In the genomic region with DNA sequence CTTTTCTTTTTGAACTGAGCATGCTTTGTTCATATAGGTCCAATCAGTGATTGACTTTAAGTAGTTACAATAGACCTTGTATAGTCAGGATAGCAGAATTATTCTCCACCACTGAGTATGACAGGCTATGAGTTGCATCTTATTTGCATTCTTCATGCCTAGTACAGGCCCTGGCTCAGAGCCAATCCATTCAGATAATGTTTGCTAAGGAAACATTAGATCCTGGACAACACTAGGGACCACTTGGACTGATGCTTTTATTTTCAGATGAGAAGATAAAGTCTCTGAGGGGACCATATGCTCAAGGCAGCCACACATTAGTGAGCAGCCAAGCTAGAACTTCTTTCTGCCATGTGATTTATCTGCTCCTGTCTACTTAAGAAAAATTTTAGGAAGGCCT, we compare ENCODE assay signal across 15 cellular contexts.
DNase-seq lines count a peak whose midpoint lies in the region; ATAC-seq and TF ChIP-seq lines count a peak whose summit lies in the region.
"Had no signal": no experiment of that assay in that cellular context is flagged by ENCODE, and none has a peak within 500 bp of the region (broad histone marks: within the 10 kb centered on the region; RNA-seq: fewer than 3 reads in every experiment).

No MANE protein-coding gene starts in this region.

- peak; percentile 51 for DNase-seq in COR-L47 (lab: John Stamatoyannopoulos, UW)
- peak; percentile 48 for DNase-seq in GM23248
- DNase-seq in PC-3: peak; percentile 56
- DNase-seq in fibroblast of pulmonary artery (ENCODE audit: low read depth): peak; percentile 60
- DNase-seq in activated CD8-positive, alpha-beta T cell treated with anti-CD3 and anti-CD28 coated beads for 36 hours: no peak
- no peak for DNase-seq in cerebellar nuclear complex (lab: John Stamatoyannopoulos, UW)
- DNase-seq in central memory CD4-positive, alpha-beta T cell: no peak
- no peak for DNase-seq in progenitor cell of endocrine pancreas (ENCODE audit: low spot score, unreplicated experiment)
- DNase-seq: activated CD4-positive, alpha-beta T cell treated with anti-CD3 and anti-CD28 coated beads for 48 hours; activated T-cell treated with anti-CD3 and anti-CD28 coated beads, Interleukin-2, amount 50 U/mL, for 48 hours; effector CD4-positive, alpha-beta T cell; natural killer cell; right cardiac atrium; stomach had no signal

- H3K4me2 ChIP-seq in GM23248 (ENCODE audit: unreplicated experiment) (no peak overlapping the region), PC-3 (ENCODE audit: low read length) (no peak overlapping the region)
- H3K4me2 ChIP-seq: BLaER1 had no signal

- H3K4me3 Mint-ChIP-seq in activated CD8-positive, alpha-beta T cell treated with anti-CD3 and anti-CD28 coated beads for 36 hours: no peak overlapping the region
- no peak overlapping the region for H3K4me3 Mint-ChIP-seq in progenitor cell of endocrine pancreas (ENCODE audit: low read depth)
- H3K4me3 Mint-ChIP-seq: natural killer cell had no signal

- H3K4me1 ChIP-seq in GM23248 (ENCODE audit: insufficient read depth) (peaks cover 5% of the 10 kb centered on the region), PC-3 (ENCODE audit: insufficient read depth, low read length) (no peaks in the 10 kb centered on the region)
- H3K4me1 ChIP-seq: BLaER1 had no signal

- intact Hi-C loops in PC-3 (cut with micrococcal nuclease): no loop called here
- intact Hi-C loops in activated CD8-positive, alpha-beta T cell treated with anti-CD3 and anti-CD28 coated beads for 36 hours (cut with micrococcal nuclease): no loop called here

- H3K9me3 ChIP-seq in GM23248 (ENCODE audit: low read depth) (no peaks in the 10 kb centered on the region), PC-3 (ENCODE audit: low read length) (no peaks in the 10 kb centered on the region)
- H3K9me3 ChIP-seq: BLaER1, stomach had no signal

- no peak overlapping the region for H3K9ac ChIP-seq in GM23248
- no peak overlapping the region for H3K9ac ChIP-seq in PC-3 (ENCODE audit: low read length)
- H3K9ac ChIP-seq: BLaER1 had no signal

- POLR2A ChIA-PET in PC-3 (lab: Charles Lee; ENCODE audit: unreplicated experiment): no interaction called here
- POLR2A ChIA-PET in activated CD8-positive, alpha-beta T cell treated with anti-CD3 and anti-CD28 coated beads for 36 hours (lab: Charles Lee): no interaction called here

- H3K79me2 ChIP-seq in GM23248 (ENCODE audit: insufficient read depth) (peaks cover 39% of the 10 kb centered on the region), PC-3 (ENCODE audit: low read length) (no peaks in the 10 kb centered on the region)

- TF ChIP-seq CTCF in PC-3 (conservative IDR thresholded peaks at IDR 0.05; ENCODE audit: low read depth, low read length): no peak
- no peak for TF ChIP-seq CTCF in fibroblast of pulmonary artery (IDR thresholded peaks at IDR 0.05; ENCODE audit: low read length, missing control alignments)
- no peak for TF ChIP-seq CTCF in activated CD8-positive, alpha-beta T cell treated with anti-CD3 and anti-CD28 coated beads for 36 hours (IDR thresholded peaks at IDR 0.05)
- no peak for TF ChIP-seq CTCF in progenitor cell of endocrine pancreas (IDR thresholded peaks at IDR 0.05; ENCODE audit: unreplicated experiment)

- H4K20me1 ChIP-seq in GM23248 (ENCODE audit: insufficient read depth) (no peaks in the 10 kb centered on the region), PC-3 (ENCODE audit: low read length) (no peaks in the 10 kb centered on the region)
- H4K20me1 ChIP-seq: BLaER1 had no signal

- in situ Hi-C loops in GM23248 (cut with MboI): no loop called here

- BruUV-seq in PC-3 (replicated peaks; lab: Mats Ljungman, UMichigan): no TSS peak

- no peaks in the 10 kb centered on the region for H3K36me3 Mint-ChIP-seq in activated CD8-positive, alpha-beta T cell treated with anti-CD3 and anti-CD28 coated beads for 36 hours (ENCODE audit: low read depth)
- H3K36me3 Mint-ChIP-seq in progenitor cell of endocrine pancreas (ENCODE audit: insufficient read depth): no peaks in the 10 kb centered on the region
- H3K36me3 Mint-ChIP-seq: natural killer cell had no signal

- H2AFZ ChIP-seq in GM23248 (no peak overlapping the region), PC-3 (ENCODE audit: low read length) (no peak overlapping the region)

- no peaks in the 10 kb centered on the region for H3K36me3 ChIP-seq in GM23248 (ENCODE audit: low read depth)
- H3K36me3 ChIP-seq in PC-3 (ENCODE audit: low read depth, low read length): no peaks in the 10 kb centered on the region
- H3K36me3 ChIP-seq: BLaER1 had no signal

- H3K4me1 Mint-ChIP-seq in activated CD8-positive, alpha-beta T cell treated with anti-CD3 and anti-CD28 coated beads for 36 hours (ENCODE audit: low read depth): peaks cover 5% of the 10 kb centered on the region
- H3K4me1 Mint-ChIP-seq in progenitor cell of endocrine pancreas (ENCODE audit: low read depth): no peaks in the 10 kb centered on the region
- H3K4me1 Mint-ChIP-seq: natural killer cell had no signal

- H3K4me3 ChIP-seq in GM23248 (no peak overlapping the region), PC-3 (ENCODE audit: low read length) (no peak overlapping the region), fibroblast of pulmonary artery (replicated peaks; ENCODE audit: low read depth, low read length) (no peak overlapping the region)
- H3K4me3 ChIP-seq: BLaER1, stomach had no signal

- ATAC-seq in PC-3: peak; percentile 33; the same call in 1 of the 2 replicates
- ATAC-seq in activated CD8-positive, alpha-beta T cell treated with anti-CD3 and anti-CD28 coated beads for 36 hours: no peak
- ATAC-seq: natural killer cell, right cardiac atrium had no signal

- no peaks in the 10 kb centered on the region for H3K9me3 Mint-ChIP-seq in activated CD8-positive, alpha-beta T cell treated with anti-CD3 and anti-CD28 coated beads for 36 hours
- no peaks in the 10 kb centered on the region for H3K9me3 Mint-ChIP-seq in progenitor cell of endocrine pancreas (ENCODE audit: low read depth)

- H3F3A ChIP-seq in GM23248 (ENCODE audit: insufficient read depth) (peaks cover 21% of the 10 kb centered on the region; the same call in 1 of the 2 replicates), PC-3 (ENCODE audit: low read length, unreplicated experiment) (no peaks in the 10 kb centered on the region)

- CTCF ChIA-PET in PC-3 (lab: Charles Lee): no interaction called here
- CTCF ChIA-PET in activated CD8-positive, alpha-beta T cell treated with anti-CD3 and anti-CD28 coated beads for 36 hours (lab: Charles Lee): no interaction called here

- no peaks in the 10 kb centered on the region for H3K9me2 ChIP-seq in GM23248 (ENCODE audit: insufficient read depth)
- no peaks in the 10 kb centered on the region for H3K9me2 ChIP-seq in PC-3 (replicated peaks; ENCODE audit: low read length)

- no peaks in the 10 kb centered on the region for H3K27me3 ChIP-seq in GM23248 (replicated peaks; ENCODE audit: insufficient read depth)
- H3K27me3 ChIP-seq in PC-3 (ENCODE audit: low read length): no peaks in the 10 kb centered on the region
- H3K27me3 ChIP-seq: BLaER1, stomach had no signal

- H3K27ac Mint-ChIP-seq in activated CD8-positive, alpha-beta T cell treated with anti-CD3 and anti-CD28 coated beads for 36 hours: no peak overlapping the region
- no peak overlapping the region for H3K27ac Mint-ChIP-seq in progenitor cell of endocrine pancreas
- H3K27ac Mint-ChIP-seq: natural killer cell had no signal

- H3K27ac ChIP-seq in GM23248 (no peak overlapping the region), PC-3 (ENCODE audit: low read length) (no peak overlapping the region)
- H3K27ac ChIP-seq: BLaER1, stomach had no signal

- H3K27me3 Mint-ChIP-seq in activated CD8-positive, alpha-beta T cell treated with anti-CD3 and anti-CD28 coated beads for 36 hours: peaks cover 15% of the 10 kb centered on the region
- H3K27me3 Mint-ChIP-seq in progenitor cell of endocrine pancreas: no peaks in the 10 kb centered on the region

Comparison
In these comparisons a context has a peak if more than half of its experiments do, and no peak if none do; other contexts are left out.
1. DNase-seq: peak in COR-L47 (single experiment), GM23248 (single experiment), PC-3 (single experiment) and fibroblast of pulmonary artery (single experiment); none in activated CD8-positive, alpha-beta T cell treated with anti-CD3 and anti-CD28 coated beads for 36 hours (single experiment), cerebellar nuclear complex (0 of 2), central memory CD4-positive, alpha-beta T cell (single experiment) and progenitor cell of endocrine pancreas (single experiment).